9 cellular contexts compared by ENCODE assay signal in genomic region chr16:82192665-82193064, GRCh38. TPM values are rescaled to one million over a fixed set of nuclear protein-coding genes. Genes with fewer than 3 reads are reported as not detected.
DNase-seq lines count a peak whose midpoint lies in the region; ATAC-seq lines count a peak whose summit lies in the region.
"Had no signal": no experiment of that assay in that cellular context is flagged by ENCODE, and none has a peak within 500 bp of the region (broad histone marks: within the 10 kb centered on the region; RNA-seq: fewer than 3 reads in every experiment).

No MANE protein-coding gene starts in this region.

- H3K4me1 Mint-ChIP-seq in CD4-positive, alpha-beta memory T cell: peaks cover 9 to 11% (median 10%) of the 10 kb centered on the region in 4 donors
- peaks cover 19% of the 10 kb centered on the region for H3K4me1 Mint-ChIP-seq in activated naive CD8-positive, alpha-beta T cell treated with anti-CD3 and anti-CD28 coated beads for 36 hours
- peaks cover 11 to 19% (median 13%) of the 10 kb centered on the region in 7 donors for H3K4me1 Mint-ChIP-seq in naive thymus-derived CD4-positive, alpha-beta T cell

- H3K4me1 ChIP-seq in CD4-positive, alpha-beta memory T cell (ENCODE audit: insufficient read depth, low read length): peaks cover 10% of the 10 kb centered on the region
- H3K4me1 ChIP-seq in naive thymus-derived CD4-positive, alpha-beta T cell (ENCODE audit: control insufficient read depth in 2 of 2, insufficient read depth in 2 of 2, low read length in 2 of 2): peaks cover 0 to 3% of the 10 kb centered on the region in 2 donors

- ATAC-seq in naive thymus-derived CD4-positive, alpha-beta T cell: peak; percentile 93
- ATAC-seq in HG02571 (IDR thresholded peaks at IDR 0.05; ENCODE audit: unreplicated experiment): no peak
- no peak for ATAC-seq in HG02588 (IDR thresholded peaks at IDR 0.05; ENCODE audit: unreplicated experiment)

- intact Hi-C loops in CD4-positive, alpha-beta memory T cell (cut with micrococcal nuclease): no loop called here
- intact Hi-C loops in naive thymus-derived CD4-positive, alpha-beta T cell (cut with micrococcal nuclease): loop anchor here (1.0 kb wide), 2 partner anchors 22 to 23 kb away; partner anchors contain the start of gene MPHOSPH6 (in 1 of the 2)

- CTCF ChIA-PET in CD4-positive, alpha-beta memory T cell (lab: Charles Lee; ENCODE audit: partially characterized antibody): interaction anchor here (1.4 kb wide), 1 partner anchor 23 kb away, joined by 4 read pairs; the partner anchor contains the start of gene MPHOSPH6
- CTCF ChIA-PET in naive thymus-derived CD4-positive, alpha-beta T cell (lab: Charles Lee): interaction anchor here (1.1 kb wide), 1 partner anchor 23 kb away, joined by 4 read pairs; the partner anchor contains the start of gene MPHOSPH6

- H3K4me3 Mint-ChIP-seq in CD4-positive, alpha-beta memory T cell: peak overlapping the region in 5 of 8 donors; percentile 2 to 57 (median 19)
- H3K4me3 Mint-ChIP-seq in activated naive CD8-positive, alpha-beta T cell treated with anti-CD3 and anti-CD28 coated beads for 36 hours: peak overlapping the region; percentile 47
- H3K4me3 Mint-ChIP-seq in naive thymus-derived CD4-positive, alpha-beta T cell: peak overlapping the region in 5 of 10 donors; percentile 9 to 70 (median 14)

- no peaks in the 10 kb centered on the region for H3K36me3 Mint-ChIP-seq in CD4-positive, alpha-beta memory T cell
- H3K36me3 Mint-ChIP-seq in activated naive CD8-positive, alpha-beta T cell treated with anti-CD3 and anti-CD28 coated beads for 36 hours: peaks cover 1% of the 10 kb centered on the region
- peaks cover 0 to 7% (median 0%) of the 10 kb centered on the region in 5 donors for H3K36me3 Mint-ChIP-seq in naive thymus-derived CD4-positive, alpha-beta T cell

- POLR2A ChIA-PET in CD4-positive, alpha-beta memory T cell (lab: Charles Lee; ENCODE audit: partially characterized antibody): interaction anchor here (1.8 kb wide), 1 partner anchor 23 kb away, joined by 3 read pairs; the partner anchor contains the start of gene MPHOSPH6
- POLR2A ChIA-PET in naive thymus-derived CD4-positive, alpha-beta T cell (lab: Charles Lee): no interaction called here

- no peaks in the 10 kb centered on the region for H3K36me3 ChIP-seq in CD4-positive, alpha-beta memory T cell (ENCODE audit: insufficient read depth, low read length)
- H3K36me3 ChIP-seq in naive thymus-derived CD4-positive, alpha-beta T cell (ENCODE audit: control insufficient read depth in 2 of 3, insufficient read depth in 3 of 3, low read length in 3 of 3): no peaks in the 10 kb centered on the region

- no peaks in the 10 kb centered on the region for H3K27me3 ChIP-seq in CD4-positive, alpha-beta memory T cell (ENCODE audit: insufficient read depth, low read length)
- H3K27me3 ChIP-seq in naive thymus-derived CD4-positive, alpha-beta T cell (ENCODE audit: control insufficient read depth in 2 of 2, insufficient read depth in 2 of 2, low read length in 2 of 2): no peaks in the 10 kb centered on the region

- no peak overlapping the region for H3K4me3 ChIP-seq in CD4-positive, alpha-beta memory T cell (ENCODE audit: low read length in 2 of 2)
- no peak overlapping the region for H3K4me3 ChIP-seq in naive thymus-derived CD4-positive, alpha-beta T cell (ENCODE audit: low read length)

- H3K27ac Mint-ChIP-seq in CD4-positive, alpha-beta memory T cell: peak overlapping the region in 6 of 7 donors; percentile 4 to 89 (median 26)
- peak overlapping the region; percentile 89 for H3K27ac Mint-ChIP-seq in activated naive CD8-positive, alpha-beta T cell treated with anti-CD3 and anti-CD28 coated beads for 36 hours
- H3K27ac Mint-ChIP-seq in naive thymus-derived CD4-positive, alpha-beta T cell: peak overlapping the region; percentile 4 to 91 (median 66)

- DNase-seq in CD4-positive, alpha-beta memory T cell: peak in 2 of 5 donors; percentile 13 to 21
- DNase-seq in Kasumi-1 (lab: John Stamatoyannopoulos, UW): peak; percentile 73 to 82
- DNase-seq in activated naive CD8-positive, alpha-beta T cell treated with anti-CD3 and anti-CD28 coated beads for 36 hours: peak; percentile 7
- peak in 6 of 9 donors; percentile 2 to 48 (median 20) for DNase-seq in naive thymus-derived CD4-positive, alpha-beta T cell
- no peak for DNase-seq in DMS53 (lab: John Stamatoyannopoulos, UW)
- no peak for DNase-seq in GM19240 (ENCODE audit: insufficient read length, low spot score)
- DNase-seq: NCI-H2029 treated with DMSO at 0.1 percent for 48 hours had no signal

- H3K9me3 Mint-ChIP-seq in CD4-positive, alpha-beta memory T cell: no peaks in the 10 kb centered on the region
- no peaks in the 10 kb centered on the region for H3K9me3 Mint-ChIP-seq in activated naive CD8-positive, alpha-beta T cell treated with anti-CD3 and anti-CD28 coated beads for 36 hours
- peaks cover 0 to 5% (median 0%) of the 10 kb centered on the region in 11 donors for H3K9me3 Mint-ChIP-seq in naive thymus-derived CD4-positive, alpha-beta T cell

- peaks cover 1 to 3% of the 10 kb centered on the region in 2 donors for H3K27me3 Mint-ChIP-seq in CD4-positive, alpha-beta memory T cell
- peaks cover 5% of the 10 kb centered on the region for H3K27me3 Mint-ChIP-seq in activated naive CD8-positive, alpha-beta T cell treated with anti-CD3 and anti-CD28 coated beads for 36 hours
- peaks cover 4 to 18% (median 8%) of the 10 kb centered on the region in 5 donors for H3K27me3 Mint-ChIP-seq in naive thymus-derived CD4-positive, alpha-beta T cell

- H3K9me3 ChIP-seq in CD4-positive, alpha-beta memory T cell (ENCODE audit: control insufficient read depth in 1 of 2, low read length in 2 of 2): no peaks in the 10 kb centered on the region
- no peaks in the 10 kb centered on the region for H3K9me3 ChIP-seq in naive thymus-derived CD4-positive, alpha-beta T cell (ENCODE audit: control insufficient read depth in 2 of 3, low read length in 3 of 3)

- H3K27ac ChIP-seq in CD4-positive, alpha-beta memory T cell (ENCODE audit: low read depth, low read length): no peak overlapping the region
- H3K27ac ChIP-seq in naive thymus-derived CD4-positive, alpha-beta T cell (ENCODE audit: low read depth, low read length): no peak overlapping the region

RNA-seq across cellular contexts. Expression of gene MPHOSPH6, which starts 22.6 kb away (rescaled TPM):
- total RNA-seq in CD4-positive, alpha-beta memory T cell: 10 to 100 TPM; 19.6 to 22.8 TPM
- polyA plus RNA-seq in CD4-positive, alpha-beta memory T cell: 10 to 100 TPM; 23.0 to 51.6 TPM
- total RNA-seq in activated naive CD8-positive, alpha-beta T cell treated with anti-CD3 and anti-CD28 coated beads for 36 hours: 10 to 100 TPM; 39.8 to 41.0 TPM
- total RNA-seq in naive thymus-derived CD4-positive, alpha-beta T cell: 10 to 100 TPM; 15.6 to 30.4 (median 23.3) TPM
- polyA plus RNA-seq in naive thymus-derived CD4-positive, alpha-beta T cell: 10 to 100 TPM; 15.6 to 47.3 TPM

Comparison
In these comparisons a context has a peak if more than half of its experiments do, and no peak if none do; other contexts are left out.
1. DNase-seq: peak in Kasumi-1 (2 of 2), activated naive CD8-positive, alpha-beta T cell treated with anti-CD3 and anti-CD28 coated beads for 36 hours (single experiment) and naive thymus-derived CD4-positive, alpha-beta T cell (6 of 9); none in DMS53 (single experiment) and GM19240 (single experiment).
2. H3K27ac Mint-ChIP-seq: peak in every context shown above with its lines; median percentile 89 in activated naive CD8-positive, alpha-beta T cell treated with anti-CD3 and anti-CD28 coated beads for 36 hours; 66 in naive thymus-derived CD4-positive, alpha-beta T cell; 26 in CD4-positive, alpha-beta memory T cell.